Comparison of ENCODE assay signal across 18 cellular contexts in the genomic region with DNA sequence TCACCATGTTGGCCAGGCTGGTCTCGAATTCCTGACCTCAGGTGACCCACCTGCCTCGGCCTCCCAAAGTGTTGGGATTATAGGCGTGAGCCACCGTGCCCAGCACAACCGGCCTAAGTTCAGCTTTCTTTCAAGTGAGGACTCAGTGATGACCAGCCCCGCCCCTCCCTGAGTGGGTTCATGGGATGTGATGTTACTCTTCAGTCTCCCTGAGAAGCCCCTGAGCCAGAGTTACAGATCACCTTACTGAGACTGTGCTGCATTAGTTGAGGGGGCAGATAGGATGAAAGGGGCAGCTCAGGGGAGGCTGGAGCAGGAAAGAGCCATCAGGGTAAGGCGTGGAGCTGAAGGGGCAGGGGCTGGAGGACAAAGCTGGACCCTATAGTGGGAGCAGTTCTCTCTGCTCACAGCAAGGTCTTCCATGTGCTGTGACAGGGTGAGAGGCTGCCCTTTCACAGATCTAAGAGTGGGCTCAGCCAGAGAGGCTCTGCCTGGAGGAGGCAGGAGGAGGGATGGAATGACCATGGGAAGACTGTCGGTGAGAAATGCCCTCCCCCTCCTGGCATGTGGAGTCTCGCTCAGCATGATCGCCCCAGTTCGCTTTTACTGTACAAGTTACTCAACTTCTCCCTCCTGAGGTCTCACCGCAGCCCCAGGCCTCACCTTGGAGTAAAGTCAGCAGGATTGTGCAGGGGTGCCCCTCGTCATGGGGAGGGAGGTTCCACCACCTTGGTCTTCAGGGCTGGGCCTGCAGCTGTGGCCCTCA. TPM values are rescaled to one million over a fixed set of nuclear protein-coding genes. Genes with fewer than 3 reads are reported as not detected.
DNase-seq lines count a peak whose midpoint lies in the region; ATAC-seq and TF ChIP-seq lines count a peak whose summit lies in the region.
"Had no signal": no experiment of that assay in that cellular context is flagged by ENCODE, and none has a peak within 500 bp of the region (broad histone marks: within the 10 kb centered on the region; RNA-seq: fewer than 3 reads in every experiment).

No MANE protein-coding gene starts in this region.

- H3K4me1 Mint-ChIP-seq in dendritic cell treated with granulocyte-macrophage colony-stimulating factor and Interleukin-4, amounts not matched to agents 40 ng/mL and 50 ng/mL, for 4 days (ENCODE audit: low read depth) = peaks cover 58% of the 10 kb centered on the region
- H3K4me1 Mint-ChIP-seq in stimulated activated naive CD8-positive, alpha-beta T cell treated with anti-CD3 and anti-CD28 coated beads, Interleukin-15, Interleukin-2, amounts not matched to agents 100 ng/mL and 50 ng/mL, for 24 hours (ENCODE audit: low read depth) = peaks cover 47% of the 10 kb centered on the region
- peaks cover 14% of the 10 kb centered on the region for H3K4me1 Mint-ChIP-seq in glutamatergic neuron (ENCODE audit: low read depth, unreplicated experiment)

- no peak overlapping the region for H3K4me3 ChIP-seq in WERI-Rb-1 (ENCODE audit: low read depth, low read length)
- H3K4me3 ChIP-seq: hepatocyte, thoracic aorta had no signal

- peaks cover 15 to 17% of the 10 kb centered on the region in 2 donors for H3K36me3 Mint-ChIP-seq in activated naive CD4-positive, alpha-beta T cell treated with anti-CD3 and anti-CD28 coated beads, Interleukin-2, amount 50 U/mL, for 72 hours
- peaks cover 39% of the 10 kb centered on the region for H3K36me3 Mint-ChIP-seq in dendritic cell treated with granulocyte-macrophage colony-stimulating factor and Interleukin-4, amounts not matched to agents 40 ng/mL and 50 ng/mL, for 4 days (ENCODE audit: low read depth)
- H3K36me3 Mint-ChIP-seq in stimulated activated naive CD8-positive, alpha-beta T cell treated with anti-CD3 and anti-CD28 coated beads, Interleukin-15, Interleukin-2, amounts not matched to agents 100 ng/mL and 50 ng/mL, for 24 hours (ENCODE audit: low read depth) = peaks cover 52% of the 10 kb centered on the region
- H3K36me3 Mint-ChIP-seq in glutamatergic neuron (ENCODE audit: unreplicated experiment) = no peaks in the 10 kb centered on the region

- no peak for ATAC-seq in activated naive CD4-positive, alpha-beta T cell treated with anti-CD3 and anti-CD28 coated beads, Interleukin-2, amount 50 U/mL, for 72 hours
- ATAC-seq: right cardiac atrium had no signal

- no peaks in the 10 kb centered on the region for H3K27me3 ChIP-seq in WERI-Rb-1 (ENCODE audit: insufficient read depth, low read depth, severe bottlenecking)
- H3K27me3 ChIP-seq: hepatocyte had no signal

- intact Hi-C loops in dendritic cell treated with granulocyte-macrophage colony-stimulating factor and Interleukin-4, amounts not matched to agents 40 ng/mL and 50 ng/mL, for 4 days (cut with micrococcal nuclease) = no loop called here

- no peaks in the 10 kb centered on the region for H3K9me3 Mint-ChIP-seq in activated naive CD4-positive, alpha-beta T cell treated with anti-CD3 and anti-CD28 coated beads, Interleukin-2, amount 50 U/mL, for 72 hours
- H3K9me3 Mint-ChIP-seq in dendritic cell treated with granulocyte-macrophage colony-stimulating factor and Interleukin-4, amounts not matched to agents 40 ng/mL and 50 ng/mL, for 4 days = no peaks in the 10 kb centered on the region
- no peaks in the 10 kb centered on the region for H3K9me3 Mint-ChIP-seq in stimulated activated naive CD8-positive, alpha-beta T cell treated with anti-CD3 and anti-CD28 coated beads, Interleukin-15, Interleukin-2, amounts not matched to agents 100 ng/mL and 50 ng/mL, for 24 hours
- no peaks in the 10 kb centered on the region for H3K9me3 Mint-ChIP-seq in glutamatergic neuron (ENCODE audit: unreplicated experiment)
- H3K9me3 Mint-ChIP-seq: mesothelial cell of epicardium had no signal

- peaks cover 8% of the 10 kb centered on the region for H3K27me3 Mint-ChIP-seq in dendritic cell treated with granulocyte-macrophage colony-stimulating factor and Interleukin-4, amounts not matched to agents 40 ng/mL and 50 ng/mL, for 4 days
- no peaks in the 10 kb centered on the region for H3K27me3 Mint-ChIP-seq in stimulated activated naive CD8-positive, alpha-beta T cell treated with anti-CD3 and anti-CD28 coated beads, Interleukin-15, Interleukin-2, amounts not matched to agents 100 ng/mL and 50 ng/mL, for 24 hours
- H3K27me3 Mint-ChIP-seq in glutamatergic neuron (ENCODE audit: unreplicated experiment) = peaks cover 11% of the 10 kb centered on the region

- H3K36me3 ChIP-seq in WERI-Rb-1 = peaks cover 78% of the 10 kb centered on the region

- peak overlapping the region; percentile 96 for H3K27ac ChIP-seq in WERI-Rb-1
- H3K27ac ChIP-seq: hepatocyte, thoracic aorta had no signal

- no peak overlapping the region for H3K4me3 Mint-ChIP-seq in dendritic cell treated with granulocyte-macrophage colony-stimulating factor and Interleukin-4, amounts not matched to agents 40 ng/mL and 50 ng/mL, for 4 days
- peak overlapping the region; percentile 12 for H3K4me3 Mint-ChIP-seq in stimulated activated naive CD8-positive, alpha-beta T cell treated with anti-CD3 and anti-CD28 coated beads, Interleukin-15, Interleukin-2, amounts not matched to agents 100 ng/mL and 50 ng/mL, for 24 hours
- H3K4me3 Mint-ChIP-seq in glutamatergic neuron (ENCODE audit: unreplicated experiment) = no peak overlapping the region
- H3K4me3 Mint-ChIP-seq: mesothelial cell of epicardium had no signal

- no peak for DNase-seq in activated naive CD4-positive, alpha-beta T cell treated with anti-CD3 and anti-CD28 coated beads, Interleukin-2, amount 50 U/mL, for 72 hours (ENCODE audit: low spot score in 2 of 2)
- no peak for DNase-seq in activated naive CD4-positive, alpha-beta T cell (lab: John Stamatoyannopoulos, UW)
- DNase-seq in WERI-Rb-1 (peak; percentile 77), NCI-H446 (lab: John Stamatoyannopoulos, UW) (no peak), glutamatergic neuron (no peak)
- DNase-seq in stimulated activated naive CD4-positive, alpha-beta T cell (lab: John Stamatoyannopoulos, UW) = no peak
- DNase-seq: activated gamma-delta T cell treated with Interleukin-2 at 50 U/mL for 16 hours, GDM1, kidney glomerular epithelial cell, NCI-H446 treated with DMSO at 0.1 percent for 48 hours, occipital lobe, right cardiac atrium, Right ventricle myocardium superior had no signal

- H3K9me3 ChIP-seq in WERI-Rb-1 (ENCODE audit: severe bottlenecking) = no peaks in the 10 kb centered on the region
- H3K9me3 ChIP-seq: thoracic aorta had no signal

- TF ChIP-seq CTCF in WERI-Rb-1 (IDR thresholded peaks at IDR 0.05; ENCODE audit: low read depth, low read length) (no peak), glutamatergic neuron (IDR thresholded peaks at IDR 0.05; ENCODE audit: partially characterized antibody, unreplicated experiment) (no peak)

- peak overlapping the region; percentile 75 to 80 for H3K27ac Mint-ChIP-seq in activated naive CD4-positive, alpha-beta T cell treated with anti-CD3 and anti-CD28 coated beads, Interleukin-2, amount 50 U/mL, for 72 hours
- H3K27ac Mint-ChIP-seq in dendritic cell treated with granulocyte-macrophage colony-stimulating factor and Interleukin-4, amounts not matched to agents 40 ng/mL and 50 ng/mL, for 4 days = peak overlapping the region; percentile 92
- H3K27ac Mint-ChIP-seq in stimulated activated naive CD8-positive, alpha-beta T cell treated with anti-CD3 and anti-CD28 coated beads, Interleukin-15, Interleukin-2, amounts not matched to agents 100 ng/mL and 50 ng/mL, for 24 hours = peak overlapping the region; percentile 84
- H3K27ac Mint-ChIP-seq in glutamatergic neuron (ENCODE audit: unreplicated experiment) = no peak overlapping the region
- H3K27ac Mint-ChIP-seq: mesothelial cell of epicardium had no signal

RNA-seq across cellular contexts. Expression of gene SH2D2A, which starts 13.4 kb away (rescaled TPM):
- 100 to 1,000 TPM; 186 to 215 TPM for total RNA-seq in activated naive CD4-positive, alpha-beta T cell treated with anti-CD3 and anti-CD28 coated beads, Interleukin-2, amount 50 U/mL, for 72 hours
- total RNA-seq in glutamatergic neuron (ENCODE audit: unreplicated experiment) = 0.86 TPM
- total RNA-seq: occipital lobe had no signal

RNA-seq across cellular contexts. Expression of gene PRCC, which starts 35.9 kb away (rescaled TPM):
- 10 to 100 TPM; 44.5 to 72.1 TPM for total RNA-seq in activated naive CD4-positive, alpha-beta T cell treated with anti-CD3 and anti-CD28 coated beads, Interleukin-2, amount 50 U/mL, for 72 hours
- 88.8 TPM for total RNA-seq in glutamatergic neuron (ENCODE audit: unreplicated experiment)

RNA-seq across cellular contexts. Expression of gene HDGF, which starts 51.8 kb away (rescaled TPM):
- 100 to 1,000 TPM; 281 to 325 TPM for total RNA-seq in activated naive CD4-positive, alpha-beta T cell treated with anti-CD3 and anti-CD28 coated beads, Interleukin-2, amount 50 U/mL, for 72 hours
- total RNA-seq in glutamatergic neuron (ENCODE audit: unreplicated experiment) = 147 TPM

RNA-seq across cellular contexts. Expression of gene INSRR, which starts 55.6 kb away (rescaled TPM):
- under 1 TPM; 0.07 to 0.29 TPM for total RNA-seq in activated naive CD4-positive, alpha-beta T cell treated with anti-CD3 and anti-CD28 coated beads, Interleukin-2, amount 50 U/mL, for 72 hours
- 6.9 TPM for total RNA-seq in glutamatergic neuron (ENCODE audit: unreplicated experiment)
- total RNA-seq: hepatocyte, thoracic aorta had no signal

RNA-seq across cellular contexts. Expression of gene NTRK1, which starts 57.4 kb away (rescaled TPM):
- 1 to 10 TPM; 5.3 to 7.2 TPM for total RNA-seq in activated naive CD4-positive, alpha-beta T cell treated with anti-CD3 and anti-CD28 coated beads, Interleukin-2, amount 50 U/mL, for 72 hours
- total RNA-seq in glutamatergic neuron (ENCODE audit: unreplicated experiment) = 296 TPM
- total RNA-seq: occipital lobe had no signal

Comparison
In these comparisons a context has a peak if more than half of its experiments do, and no peak if none do; other contexts are left out.
1. RNA of gene SH2D2A, which starts 13.4 kb away (total RNA-seq): 186 to 215 TPM in activated naive CD4-positive, alpha-beta T cell treated with anti-CD3 and anti-CD28 coated beads, Interleukin-2, amount 50 U/mL, for 72 hours; 0.86 TPM in glutamatergic neuron (single experiment); every median in the first group is over 100 times any median in the second.